In the genomic region with DNA sequence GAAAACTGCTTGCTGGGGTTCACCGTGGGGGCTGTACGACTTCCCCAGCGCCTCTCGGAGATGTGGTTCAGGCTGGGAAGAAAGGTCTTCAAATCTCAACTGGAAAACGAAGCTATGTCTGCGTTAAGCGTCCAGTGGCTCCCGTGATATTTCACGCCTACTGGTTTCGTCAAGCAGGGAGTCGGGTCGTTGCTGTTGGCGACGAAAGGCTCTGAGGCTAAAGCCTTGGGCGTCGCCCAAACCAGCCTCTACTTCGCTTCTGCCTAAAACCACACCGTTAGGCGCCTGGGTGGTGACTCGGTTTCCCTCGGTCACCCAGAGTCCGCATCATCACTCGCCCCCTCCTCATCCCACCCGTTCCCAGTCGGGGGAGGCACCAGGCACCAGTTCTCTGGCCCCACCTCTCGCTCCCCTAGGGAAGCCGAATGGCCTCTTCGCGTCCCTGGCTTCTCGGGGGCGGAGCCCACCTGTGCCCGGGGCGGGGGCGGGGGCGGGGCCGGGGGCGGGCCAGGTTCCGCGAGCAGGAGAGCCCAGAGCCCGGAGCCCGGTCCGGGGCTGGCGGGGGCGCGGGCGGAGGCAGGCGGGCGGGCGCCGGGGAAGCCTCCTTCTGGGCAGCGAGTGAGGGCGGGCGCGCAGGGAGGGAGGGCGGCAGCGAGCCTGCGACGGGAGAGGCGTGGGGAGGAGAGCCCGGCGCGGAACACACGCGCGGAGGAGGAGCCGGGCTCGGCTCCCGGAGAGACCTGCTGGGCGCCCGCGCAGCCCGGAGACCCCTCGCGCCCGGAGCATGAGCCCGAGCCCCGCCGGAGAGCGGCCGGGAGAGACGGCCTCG, we compare ENCODE assay signal across 1 cellular context.
TF ChIP-seq lines count a peak whose summit lies in the region.

A gene (plus strand): TSS at position 510 of the 829 bp plus-strand sequence. CDS start 438 bp downstream, outside the sequence.

TF ChIP-seq in IMR-90, 13 proteins besides CTCF, POLR2A, EP300 and RAD21 (continued from another document):
- TF ChIP-seq, protein P1, sequence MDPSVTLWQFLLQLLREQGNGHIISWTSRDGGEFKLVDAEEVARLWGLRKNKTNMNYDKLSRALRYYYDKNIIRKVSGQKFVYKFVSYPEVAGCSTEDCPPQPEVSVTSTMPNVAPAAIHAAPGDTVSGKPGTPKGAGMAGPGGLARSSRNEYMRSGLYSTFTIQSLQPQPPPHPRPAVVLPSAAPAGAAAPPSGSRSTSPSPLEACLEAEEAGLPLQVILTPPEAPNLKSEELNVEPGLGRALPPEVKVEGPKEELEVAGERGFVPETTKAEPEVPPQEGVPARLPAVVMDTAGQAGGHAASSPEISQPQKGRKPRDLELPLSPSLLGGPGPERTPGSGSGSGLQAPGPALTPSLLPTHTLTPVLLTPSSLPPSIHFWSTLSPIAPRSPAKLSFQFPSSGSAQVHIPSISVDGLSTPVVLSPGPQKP (IDR thresholded peaks at IDR 0.05; ENCODE audit: borderline replicate concordance, low read depth, low read length), result no peak
- TF ChIP-seq NFE2L2 (IDR thresholded peaks at IDR 0.05; ENCODE audit: low read depth, low read length), result no peak
- TF ChIP-seq CHD1 (IDR thresholded peaks at IDR 0.05; ENCODE audit: low read depth, low read length), result no peak
- TF ChIP-seq RFX5 (IDR thresholded peaks at IDR 0.05; ENCODE audit: low read depth, low read length), result no peak
- TF ChIP-seq, protein P2, sequence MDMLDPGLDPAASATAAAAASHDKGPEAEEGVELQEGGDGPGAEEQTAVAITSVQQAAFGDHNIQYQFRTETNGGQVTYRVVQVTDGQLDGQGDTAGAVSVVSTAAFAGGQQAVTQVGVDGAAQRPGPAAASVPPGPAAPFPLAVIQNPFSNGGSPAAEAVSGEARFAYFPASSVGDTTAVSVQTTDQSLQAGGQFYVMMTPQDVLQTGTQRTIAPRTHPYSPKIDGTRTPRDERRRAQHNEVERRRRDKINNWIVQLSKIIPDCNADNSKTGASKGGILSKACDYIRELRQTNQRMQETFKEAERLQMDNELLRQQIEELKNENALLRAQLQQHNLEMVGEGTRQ (IDR thresholded peaks at IDR 0.05; ENCODE audit: low read depth, low read length), result no peak
- no peak for TF ChIP-seq BHLHE40 (IDR thresholded peaks at IDR 0.05; ENCODE audit: low read depth, low read length)
- no peak for TF ChIP-seq MAFK (IDR thresholded peaks at IDR 0.05; ENCODE audit: low read depth, low read length)
